Comparison of ENCODE assay signal across 10 cellular contexts in genomic region chr5:139409116-139409515, GRCh38. TPM values are rescaled to one million over a fixed set of nuclear protein-coding genes. Genes with fewer than 3 reads are reported as not detected.
DNase-seq lines count a peak whose midpoint lies in the region; ATAC-seq and TF ChIP-seq lines count a peak whose summit lies in the region.
"Not testable (repeated sequence)": the region's sequence is repeated elsewhere in the genome, so short reads cannot be mapped to it uniquely, and the experiment has no call there.
"Had no signal": no experiment of that assay in that cellular context is flagged by ENCODE, and none has a peak within 500 bp of the region (broad histone marks: within the 10 kb centered on the region; RNA-seq: fewer than 3 reads in every experiment).

No MANE protein-coding gene starts in this region.

- not testable (repeated sequence) for H3K4me3 Mint-ChIP-seq in activated B cell treated with CpG ODN at 0.5 μM for 24 hours; activated naive CD4-positive, alpha-beta T cell treated with anti-CD3 and anti-CD28 coated beads for 36 hours; stimulated activated naive B cell treated with anti-CD40 and anti-IgM and Interleukin-4, amounts not matched to agents 10 μg/mL and 1 μg/mL and 100 μg/mL, for 72 hours

- CTCF ChIA-PET in activated B cell treated with CpG ODN at 0.5 μM for 24 hours (lab: Charles Lee), result not testable (repeated sequence)
- CTCF ChIA-PET in activated naive CD4-positive, alpha-beta T cell treated with anti-CD3 and anti-CD28 coated beads for 36 hours (lab: Charles Lee), result interaction anchor here (1.1 to 1.5 kb wide), 2 partner anchors 11 to 13 kb away, joined by 3 read pairs; no protein-coding TSS in a partner anchor

- H3K4me2 ChIP-seq in OCI-LY3 (ENCODE audit: low read length), result peak overlapping the region; percentile 58

- H3K79me2 ChIP-seq in OCI-LY3 (ENCODE audit: low read length), result not testable (repeated sequence)

- ATAC-seq in activated B cell treated with CpG ODN at 0.5 μM for 24 hours (ENCODE audit: low read depth); stimulated activated naive B cell treated with anti-CD40 and anti-IgM and Interleukin-4, amounts not matched to agents 10 μg/mL and 1 μg/mL and 100 μg/mL, for 72 hours (replicated peaks): not testable (repeated sequence)

- not testable (repeated sequence) for H3K9ac ChIP-seq in OCI-LY3 (ENCODE audit: low read length)

- intact Hi-C loops in activated B cell treated with CpG ODN at 0.5 μM for 24 hours (cut with micrococcal nuclease), result loop anchor here (10.0 kb wide), 1 partner anchor 944 kb away; the partner anchor contains the start of gene EGR1
- intact Hi-C loops in activated naive CD4-positive, alpha-beta T cell treated with anti-CD3 and anti-CD28 coated beads for 36 hours (cut with micrococcal nuclease); dorsolateral prefrontal cortex (cut with DNase I): not testable (repeated sequence)

- not testable (repeated sequence) for H3K27me3 ChIP-seq in OCI-LY3 (ENCODE audit: low read depth, low read length); dorsolateral prefrontal cortex

- H3K9me3 ChIP-seq in OCI-LY3 (ENCODE audit: insufficient read depth, low read length), result not testable (repeated sequence)

- POLR2A ChIA-PET in activated B cell treated with CpG ODN at 0.5 μM for 24 hours (lab: Charles Lee), result interaction anchor here (0.8 kb wide), 1 partner anchor 106 kb away, joined by 3 read pairs; no protein-coding TSS in a partner anchor

- not testable (repeated sequence) for DNase-seq in activated B cell treated with CpG ODN at 0.5 μM for 24 hours; dorsolateral prefrontal cortex; stimulated activated naive B cell treated with anti-CD40 and anti-IgM and Interleukin-4, amounts not matched to agents 10 μg/mL and 1 μg/mL and 100 μg/mL, for 72 hours
- peak; percentile 1 for DNase-seq in activated naive CD4-positive, alpha-beta T cell treated with anti-CD3 and anti-CD28 coated beads for 36 hours

- H4K20me1 ChIP-seq in OCI-LY3 (ENCODE audit: insufficient read depth, low read length), result not testable (repeated sequence)

- H3K27ac Mint-ChIP-seq in activated B cell treated with CpG ODN at 0.5 μM for 24 hours, result peak overlapping the region; percentile 46
- not testable (repeated sequence) for H3K27ac Mint-ChIP-seq in activated naive CD4-positive, alpha-beta T cell treated with anti-CD3 and anti-CD28 coated beads for 36 hours
- peak overlapping the region; percentile 51 for H3K27ac Mint-ChIP-seq in stimulated activated naive B cell treated with anti-CD40 and anti-IgM and Interleukin-4, amounts not matched to agents 10 μg/mL and 1 μg/mL and 100 μg/mL, for 72 hours

- not testable (repeated sequence) for TF ChIP-seq CTCF in OCI-LY3 (IDR thresholded peaks at IDR 0.05; ENCODE audit: low read depth, low read length); activated B cell treated with CpG ODN at 0.5 μM for 24 hours (IDR thresholded peaks at IDR 0.05); dorsolateral prefrontal cortex (IDR thresholded peaks at IDR 0.05 in 54 of 56, conservative IDR thresholded peaks at IDR 0.05 in 2 of 56; ENCODE audit: low read depth in 1 of 56, partially characterized antibody in 56 of 56)

- not testable (repeated sequence) for H3K36me3 Mint-ChIP-seq in activated B cell treated with CpG ODN at 0.5 μM for 24 hours (ENCODE audit: low read depth); activated naive CD4-positive, alpha-beta T cell treated with anti-CD3 and anti-CD28 coated beads for 36 hours (ENCODE audit: low read depth)
- peaks cover 14 to 19% of the 10 kb centered on the region in 2 donors for H3K36me3 Mint-ChIP-seq in stimulated activated naive B cell treated with anti-CD40 and anti-IgM and Interleukin-4, amounts not matched to agents 10 μg/mL and 1 μg/mL and 100 μg/mL, for 72 hours

- peak overlapping the region; percentile 2; the same call in 1 of the 2 replicates for H3K27ac ChIP-seq in OCI-LY3 (ENCODE audit: low read length)
- H3K27ac ChIP-seq in dorsolateral prefrontal cortex, result peak overlapping the region in 37 of 59 donors; percentile 12 to 95 (median 82)

- peaks cover 34% of the 10 kb centered on the region for H3K4me1 Mint-ChIP-seq in activated B cell treated with CpG ODN at 0.5 μM for 24 hours
- peaks cover 33% of the 10 kb centered on the region for H3K4me1 Mint-ChIP-seq in activated naive CD4-positive, alpha-beta T cell treated with anti-CD3 and anti-CD28 coated beads for 36 hours (ENCODE audit: low read depth)
- peaks cover 21 to 27% of the 10 kb centered on the region in 2 donors for H3K4me1 Mint-ChIP-seq in stimulated activated naive B cell treated with anti-CD40 and anti-IgM and Interleukin-4, amounts not matched to agents 10 μg/mL and 1 μg/mL and 100 μg/mL, for 72 hours

- not testable (repeated sequence) for H3K4me3 ChIP-seq in OCI-LY3 (ENCODE audit: low read length); dorsolateral prefrontal cortex

- not testable (repeated sequence) for H2AFZ ChIP-seq in OCI-LY3 (ENCODE audit: low read depth, low read length)

- peaks cover 50% of the 10 kb centered on the region for H3K4me1 ChIP-seq in OCI-LY3 (ENCODE audit: low read length)

- H3K36me3 ChIP-seq in OCI-LY3 (replicated peaks; ENCODE audit: low read depth, low read length), result not testable (repeated sequence)

- not testable (repeated sequence) for H3K9me3 Mint-ChIP-seq in activated B cell treated with CpG ODN at 0.5 μM for 24 hours; activated naive CD4-positive, alpha-beta T cell treated with anti-CD3 and anti-CD28 coated beads for 36 hours; stimulated activated naive B cell treated with anti-CD40 and anti-IgM and Interleukin-4, amounts not matched to agents 10 μg/mL and 1 μg/mL and 100 μg/mL, for 72 hours

- H3K27me3 Mint-ChIP-seq in activated B cell treated with CpG ODN at 0.5 μM for 24 hours; activated naive CD4-positive, alpha-beta T cell treated with anti-CD3 and anti-CD28 coated beads for 36 hours (ENCODE audit: low read depth); stimulated activated naive B cell treated with anti-CD40 and anti-IgM and Interleukin-4, amounts not matched to agents 10 μg/mL and 1 μg/mL and 100 μg/mL, for 72 hours: not testable (repeated sequence)

RNA-seq across cellular contexts. Expression of gene SPATA24, which starts 5.2 kb away (rescaled TPM):
- total RNA-seq in activated B cell treated with CpG ODN at 0.5 μM for 24 hours, result 6.4 and 9.3 TPM in 2 replicates
- total RNA-seq in activated naive CD4-positive, alpha-beta T cell treated with anti-CD3 and anti-CD28 coated beads for 36 hours, result 1 to 10 TPM; 6.0 to 7.4 TPM
- 10 to 100 TPM in 6 of 120 experiments, 1 to 10 TPM in 114; 2.5 to 12.3 (median 6.3) TPM for total RNA-seq in dorsolateral prefrontal cortex

RNA-seq across cellular contexts. Expression of gene PROB1, which starts 14.2 kb away (rescaled TPM):
- total RNA-seq in activated B cell treated with CpG ODN at 0.5 μM for 24 hours (3.5 and 3.6 TPM in 2 replicates), dorsolateral prefrontal cortex (10 to 100 TPM in 1 of 120 experiments, 1 to 10 TPM in 119; 2.1 to 10.7 (median 3.4) TPM)
- 1 to 10 TPM; 1.1 to 1.2 TPM for total RNA-seq in activated naive CD4-positive, alpha-beta T cell treated with anti-CD3 and anti-CD28 coated beads for 36 hours

RNA-seq across cellular contexts. Expression of gene MZB1, which starts 19.4 kb away (rescaled TPM):
- total RNA-seq in activated B cell treated with CpG ODN at 0.5 μM for 24 hours (47.1 and 50.5 TPM in 2 replicates), dorsolateral prefrontal cortex (1 to 10 TPM in 8 of 120 experiments, under 1 TPM in 37, not detected in 75; 0.25 to 3.6 (median 0.63) TPM)
- 1 to 10 TPM; 2.0 to 2.8 TPM for total RNA-seq in activated naive CD4-positive, alpha-beta T cell treated with anti-CD3 and anti-CD28 coated beads for 36 hours
- total RNA-seq: A172, Caco-2, Calu3 had no signal

RNA-seq across cellular contexts. Expression of gene SLC23A1, which starts 26.0 kb away (rescaled TPM):
- total RNA-seq in activated B cell treated with CpG ODN at 0.5 μM for 24 hours (1.4 and 1.8 TPM in 2 replicates), dorsolateral prefrontal cortex (1 to 10 TPM in 2 of 120 experiments, under 1 TPM in 1, not detected in 117; 0.19 to 1.4 (median 1.2) TPM)
- under 1 TPM in 1 of 2 experiments, not detected in 1; 0.62 TPM for total RNA-seq in activated naive CD4-positive, alpha-beta T cell treated with anti-CD3 and anti-CD28 coated beads for 36 hours
- total RNA-seq: A172; CD4-positive, alpha-beta T cell; CD8-positive, alpha-beta T cell had no signal

RNA-seq across cellular contexts. Expression of gene DNAJC18, which starts 30.2 kb away (rescaled TPM):
- total RNA-seq in activated B cell treated with CpG ODN at 0.5 μM for 24 hours, result 9.1 and 9.6 TPM in 2 replicates
- 10 to 100 TPM; 18.1 to 18.8 TPM for total RNA-seq in activated naive CD4-positive, alpha-beta T cell treated with anti-CD3 and anti-CD28 coated beads for 36 hours
- total RNA-seq in dorsolateral prefrontal cortex, result 10 to 100 TPM; 26.6 to 69.5 (median 49.7) TPM

Comparison
In these comparisons a context has a peak if more than half of its experiments do, and no peak if none do; other contexts are left out.
1. RNA of gene MZB1, which starts 19.4 kb away (total RNA-seq): 47.1 to 50.5 TPM in activated B cell treated with CpG ODN at 0.5 μM for 24 hours; 2.0 to 2.8 TPM in activated naive CD4-positive, alpha-beta T cell treated with anti-CD3 and anti-CD28 coated beads for 36 hours and 0.25 to 3.6 TPM in dorsolateral prefrontal cortex; every median in the first group is over 10 times any median in the second.